Comparison of ENCODE assay signal across 23 cellular contexts in genomic region chr2:184779777-184780176, GRCh38.
"Had no signal": no experiment of that assay in that cellular context is flagged by ENCODE, and none has a peak within 500 bp of the region (broad histone marks: within the 10 kb centered on the region; RNA-seq: fewer than 3 reads in every experiment).

No MANE protein-coding gene starts in this region.

- H3K36me3 ChIP-seq: left ventricle myocardium inferior, ovary, right atrium auricular region, tibial nerve, vagina had no signal

- H3K27ac Mint-ChIP-seq: naive thymus-derived CD4-positive, alpha-beta T cell; natural killer cell treated with Interleukin-12 subunit alpha and Interleukin-12 subunit beta and Interleukin-15 and Interleukin-18, amount 100 ng/mL, for 72 hours; progenitor cell of endocrine pancreas; stimulated activated effector memory CD8-positive, alpha-beta T cell treated with anti-CD3 and anti-CD28 coated beads, Interleukin-12 subunit alpha, Interleukin-12 subunit beta, amount 100 ng/mL, for 72 hours; stimulated activated naive CD8-positive, alpha-beta T cell treated with anti-CD3 and anti-CD28 coated beads, Interleukin-15, amount 100 ng/mL, for 72 hours; type B pancreatic cell had no signal

- DNase-seq: islet precursor cell; left ventricle myocardium inferior; midbrain; mucosa of descending colon; naive thymus-derived CD4-positive, alpha-beta T cell; ovary; stimulated activated CD4-positive, alpha-beta T cell treated with anti-CD3 and anti-CD28 coated beads, Interleukin-12 subunit alpha, Interleukin-12 subunit beta, amount 100 ng/mL, for 4 hours; stimulated activated CD4-positive, alpha-beta T cell treated with anti-CD3 and anti-CD28 coated beads, Interleukin-15, amount 100 ng/mL, for 24 hours; stimulated activated CD4-positive, alpha-beta T cell treated with anti-CD3 and anti-CD28 coated beads, Interleukin-4, amount 100 ng/mL, for 24 hours; stimulated activated naive CD4-positive, alpha-beta T cell treated with Interleukin-2 at 50 U/mL for 16 hours; stimulated activated naive CD8-positive, alpha-beta T cell treated with anti-CD3 and anti-CD28 coated beads, Interleukin-15, amount 100 ng/mL, for 72 hours; substantia nigra had no signal

- H3K27me3 Mint-ChIP-seq: naive thymus-derived CD4-positive, alpha-beta T cell; natural killer cell treated with Interleukin-12 subunit alpha and Interleukin-12 subunit beta and Interleukin-15 and Interleukin-18, amount 100 ng/mL, for 72 hours; progenitor cell of endocrine pancreas; stimulated activated naive CD8-positive, alpha-beta T cell treated with anti-CD3 and anti-CD28 coated beads, Interleukin-15, amount 100 ng/mL, for 72 hours had no signal

- H3K4me1 ChIP-seq: left ventricle myocardium inferior, right atrium auricular region, vagina had no signal

- H3K4me2 ChIP-seq: hepatocyte had no signal

- H3K4me3 Mint-ChIP-seq: naive thymus-derived CD4-positive, alpha-beta T cell; natural killer cell treated with Interleukin-12 subunit alpha and Interleukin-12 subunit beta and Interleukin-15 and Interleukin-18, amount 100 ng/mL, for 72 hours; stimulated activated effector memory CD8-positive, alpha-beta T cell treated with anti-CD3 and anti-CD28 coated beads, Interleukin-12 subunit alpha, Interleukin-12 subunit beta, amount 100 ng/mL, for 72 hours; stimulated activated naive CD8-positive, alpha-beta T cell treated with anti-CD3 and anti-CD28 coated beads, Interleukin-15, amount 100 ng/mL, for 72 hours; type B pancreatic cell had no signal

- H3K9me3 Mint-ChIP-seq: type B pancreatic cell had no signal

- H3K4me1 Mint-ChIP-seq: naive thymus-derived CD4-positive, alpha-beta T cell; stimulated activated effector memory CD8-positive, alpha-beta T cell treated with anti-CD3 and anti-CD28 coated beads, Interleukin-12 subunit alpha, Interleukin-12 subunit beta, amount 100 ng/mL, for 72 hours; stimulated activated naive CD8-positive, alpha-beta T cell treated with anti-CD3 and anti-CD28 coated beads, Interleukin-15, amount 100 ng/mL, for 72 hours had no signal

- H3K27ac ChIP-seq: hepatocyte, left ventricle myocardium inferior, ovary, right atrium auricular region, skin epidermis, tibial nerve, vagina had no signal

- H3K9me3 ChIP-seq: left ventricle myocardium inferior, mucosa of descending colon, ovary, right atrium auricular region, tibial nerve, vagina had no signal

- H3K4me3 ChIP-seq: hepatocyte, left ventricle myocardium inferior, lung, mucosa of descending colon, ovary, right atrium auricular region, skin epidermis, tibial nerve, vagina had no signal

- H3K36me3 Mint-ChIP-seq: naive thymus-derived CD4-positive, alpha-beta T cell; natural killer cell treated with Interleukin-12 subunit alpha and Interleukin-12 subunit beta and Interleukin-15 and Interleukin-18, amount 100 ng/mL, for 72 hours; stimulated activated effector memory CD8-positive, alpha-beta T cell treated with anti-CD3 and anti-CD28 coated beads, Interleukin-12 subunit alpha, Interleukin-12 subunit beta, amount 100 ng/mL, for 72 hours; type B pancreatic cell had no signal

- H3K79me2 ChIP-seq: hepatocyte had no signal

- H3K27me3 ChIP-seq: hepatocyte, ovary, right atrium auricular region, tibial nerve, vagina had no signal

- H2AFZ ChIP-seq: hepatocyte had no signal

- ATAC-seq: mucosa of descending colon; naive thymus-derived CD4-positive, alpha-beta T cell; natural killer cell treated with Interleukin-12 subunit alpha and Interleukin-12 subunit beta and Interleukin-15 and Interleukin-18, amount 100 ng/mL, for 72 hours; sciatic nerve; stimulated activated effector memory CD8-positive, alpha-beta T cell treated with anti-CD3 and anti-CD28 coated beads, Interleukin-12 subunit alpha, Interleukin-12 subunit beta, amount 100 ng/mL, for 72 hours; stimulated activated naive CD8-positive, alpha-beta T cell treated with anti-CD3 and anti-CD28 coated beads, Interleukin-15, amount 100 ng/mL, for 72 hours had no signal
